ENCODE assay signal across 18 cellular contexts in the genomic region with DNA sequence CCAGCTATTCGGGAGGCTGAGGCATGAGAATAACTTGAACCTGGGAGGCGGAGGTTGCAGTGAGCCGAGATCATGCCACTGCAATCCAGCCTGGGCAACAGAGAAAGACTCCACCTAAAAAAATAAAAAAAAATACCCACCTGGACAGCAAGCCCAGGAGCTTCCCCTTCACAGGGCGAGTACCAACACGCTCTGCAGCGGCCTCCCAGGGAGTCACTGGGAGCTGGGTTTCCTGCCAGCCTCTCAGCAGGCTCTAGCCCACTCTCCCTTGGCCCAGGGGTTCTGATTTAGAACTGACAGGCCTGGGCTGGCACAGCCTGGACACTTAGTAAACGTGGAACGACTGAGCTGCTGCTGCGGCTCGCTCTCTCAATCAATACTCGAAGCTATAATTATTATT. TPM values are rescaled to one million over a fixed set of nuclear protein-coding genes. Genes with fewer than 3 reads are reported as not detected.
"Had no signal": no experiment of that assay in that cellular context is flagged by ENCODE, and none has a peak within 500 bp of the region (broad histone marks: within the 10 kb centered on the region; RNA-seq: fewer than 3 reads in every experiment).

No MANE protein-coding gene starts in this region.

- H3K27me3 ChIP-seq: right lobe of liver had no signal

- DNase-seq: activated CD4-positive, alpha-beta T cell treated with anti-CD3 and anti-CD28 coated beads for 4 hours; activated CD8-positive, alpha-beta memory T cell treated with anti-CD3 and anti-CD28 coated beads for 24 hours; activated naive CD4-positive, alpha-beta T cell treated with Interleukin-2 at 50 U/mL for 16 hours; activated naive CD8-positive, alpha-beta T cell treated with anti-CD3 and anti-CD28 coated beads, Interleukin-2, amount 50 U/mL, for 24 hours; caudate nucleus; effector CD4-positive, alpha-beta T cell; gastrocnemius medialis; heart right ventricle; nephron progenitor cell; right lobe of liver; thyroid gland; WERI-Rb-1 had no signal

- H3K4me3 ChIP-seq: coronary artery, gastrocnemius medialis, heart right ventricle, prostate gland, right lobe of liver, thyroid gland had no signal

- ATAC-seq: activated naive CD8-positive, alpha-beta T cell treated with anti-CD3 and anti-CD28 coated beads, Interleukin-2, amount 50 U/mL, for 24 hours; gastrocnemius medialis; heart right ventricle; right lobe of liver; stimulated activated effector memory CD8-positive, alpha-beta T cell treated with anti-CD3 and anti-CD28 coated beads, Interleukin-12 subunit alpha, Interleukin-12 subunit beta, amount 100 ng/mL, for 72 hours had no signal

- H3K4me1 ChIP-seq: gastrocnemius medialis had no signal

- H3K36me3 ChIP-seq: gastrocnemius medialis, heart right ventricle, prostate gland, right lobe of liver, thyroid gland, WERI-Rb-1 had no signal

- H3K27ac ChIP-seq: coronary artery, gastrocnemius medialis, heart right ventricle, prostate gland, right lobe of liver, thyroid gland, WERI-Rb-1 had no signal

- H3K9me3 ChIP-seq: gastrocnemius medialis, heart right ventricle, prostate gland, right lobe of liver, thyroid gland had no signal

RNA-seq across cellular contexts. Expression of gene CABP7, which starts 2.0 kb away (rescaled TPM):
- total RNA-seq: astrocyte, endothelial cell of umbilical vein, fibroblast of lung, gastrocnemius medialis, heart right ventricle, right lobe of liver had no signal
- polyA plus RNA-seq: endothelial cell of umbilical vein, fibroblast of lung had no signal
